ENCODE assay signal across 1 cellular context in genomic region chr10:95183451-95184230, GRCh38.
A peak's percentile ranks its signal among the peaks of the same experiment; 100 is the strongest.
TF ChIP-seq lines count a peak whose summit lies in the region.

No MANE protein-coding gene starts in this region.

TF ChIP-seq in H1, 55 proteins besides CTCF, POLR2A, EP300 and RAD21 (continued from another document):
- TF ChIP-seq USF2 (IDR thresholded peaks at IDR 0.05; ENCODE audit: low read length) (0 out of 2 replicates have a peak, but pooled peaks have one; percentile 17), GABPA (IDR thresholded peaks at IDR 0.05; ENCODE audit: borderline replicate concordance, insufficient read depth, low read length) (no peak), RBBP5 (IDR thresholded peaks at IDR 0.05; ENCODE audit: borderline replicate concordance, low read depth, low read length) (peak; percentile 71; the same call in 1 of the 2 replicates), RXRA (IDR thresholded peaks at IDR 0.05; ENCODE audit: insufficient read depth, low read depth, low read length) (no peak), KDM4A (IDR thresholded peaks at IDR 0.05; ENCODE audit: low read depth, low read length, severe bottlenecking) (peak; percentile 37), CHD2 (IDR thresholded peaks at IDR 0.05; ENCODE audit: low read length) (no peak), SP2 (IDR thresholded peaks at IDR 0.05; ENCODE audit: low read length) (no peak), TAF1 (IDR thresholded peaks at IDR 0.05; ENCODE audit: low read depth, low read length) (peak; percentile 59; the same call in 1 of the 2 replicates), PHF8 (conservative IDR thresholded peaks at IDR 0.05; ENCODE audit: low read depth, low read length) (peak; percentile 59), CEBPB (IDR thresholded peaks at IDR 0.05; ENCODE audit: low read depth, low read length) (no peak), FOSL1 (IDR thresholded peaks at IDR 0.05; ENCODE audit: insufficient read depth, low read depth, low read length) (no peak), ASH2L (IDR thresholded peaks at IDR 0.05; ENCODE audit: low read length) (peak; percentile 95), KDM5A (IDR thresholded peaks at IDR 0.05; ENCODE audit: low read length) (peak; percentile 49; the same call in 1 of the 2 replicates), NRF1 (IDR thresholded peaks at IDR 0.05; ENCODE audit: low read depth, low read length) (no peak), JUND (IDR thresholded peaks at IDR 0.05; ENCODE audit: low read length) (0 out of 2 replicates have a peak, but pooled peaks have one; percentile 11), CHD1 (IDR thresholded peaks at IDR 0.05; ENCODE audit: low read depth, low read length) (no peak), TCF12 (IDR thresholded peaks at IDR 0.05; ENCODE audit: low read depth, low read length) (0 out of 2 replicates have a peak, but pooled peaks have one; percentile 42), SUZ12 (IDR thresholded peaks at IDR 0.05; ENCODE audit: low read length) (no peak), SIN3A (conservative IDR thresholded peaks at IDR 0.05 in 1 of 2, IDR thresholded peaks at IDR 0.05 in 1 of 2; ENCODE audit: low read depth in 1 of 2, low read length in 2 of 2) (0 out of 4 replicates have a peak, but pooled peaks of 1 of the 2 experiments have one; percentile 27), KDM1A (IDR thresholded peaks at IDR 0.05; ENCODE audit: borderline replicate concordance, low read length) (peak; percentile 67; the same call in 1 of the 2 replicates), ATF3 (IDR thresholded peaks at IDR 0.05; ENCODE audit: insufficient read depth, low read depth, low read length) (no peak)
TF ChIP-seq in H1: peak in this region for 21.
